In genomic region chr1:156767879-156768608, GRCh38 we compare ENCODE assay signal across 8 cellular contexts. TPM values are rescaled to one million over a fixed set of nuclear protein-coding genes. Genes with fewer than 3 reads are reported as not detected.
DNase-seq lines count a peak whose midpoint lies in the region; ATAC-seq and TF ChIP-seq lines count a peak whose summit lies in the region.

No MANE protein-coding gene starts in this region.

- H3K9me2 ChIP-seq in PC-9 (ENCODE audit: insufficient read depth): no peaks in the 10 kb centered on the region

- no peak overlapping the region for H3K4me3 Mint-ChIP-seq in CD4-positive, alpha-beta T cell

- POLR2A ChIA-PET in CD4-positive, alpha-beta T cell (lab: Charles Lee): interaction anchor here (0.6 to 4.2 kb wide), 21 partner anchors 11 to 790 kb away, joined by 3 to 169 read pairs (median 4); partner anchors contain the start of genes ARHGEF2, CRABP2, HDGF and ISG20L2
- POLR2A ChIA-PET in PC-9 (lab: Charles Lee; ENCODE audit: unreplicated experiment): interaction anchor here (0.6 to 0.9 kb wide), 4 partner anchors 39 to 229 kb away, joined by 3 to 6 read pairs (median 4); partner anchors contain the start of genes ISG20L2 and METTL25B

- peak in 5 of 10 experiments; percentile 8 to 39 (median 27) for DNase-seq in CD4-positive, alpha-beta T cell
- DNase-seq in PC-9 (no peak), coronary artery (ENCODE audit: low spot score) (peak; percentile 78), medulla oblongata (ENCODE audit: extremely low spot score) (peak; percentile 66)

- BruUV-seq in PC-9 (replicated peaks; lab: Mats Ljungman, UMichigan): TSS peak; percentile 42

- 2% methylated on average over 31 of the region's 31 CpGs for WGBS in thymus

- intact Hi-C loops in CD4-positive, alpha-beta T cell (cut with DNase I, micrococcal nuclease): loop anchor here (1.0 to 10.0 kb wide), 6 partner anchors 27 to 716 kb away; partner anchors contain the start of genes ISG20L2 (in 2 of the 2), METTL25B (in 2 of the 2), LAMTOR2 (in 1 of the 2) and MEF2D (in 1 of the 2)
- intact Hi-C loops in PC-9 (cut with micrococcal nuclease; ENCODE audit: unreplicated experiment): loop anchor here (1.0 to 5.0 kb wide), 4 partner anchors 17 to 76 kb away; partner anchors contain the start of genes HDGF, ISG20L2, METTL25B and MRPL24

- H3K27me3 Mint-ChIP-seq in CD4-positive, alpha-beta T cell: no peaks in the 10 kb centered on the region

- TF ChIP-seq CTCF in CD4-positive, alpha-beta T cell (IDR thresholded peaks at IDR 0.05): no peak
- TF ChIP-seq CTCF in PC-9 (conservative IDR thresholded peaks at IDR 0.05): no peak
- TF ChIP-seq CTCF in coronary artery (IDR thresholded peaks at IDR 0.05): no peak

- peaks cover 31% of the 10 kb centered on the region for H3K36me3 Mint-ChIP-seq in CD4-positive, alpha-beta T cell (ENCODE audit: low read depth)

- H3K9me3 Mint-ChIP-seq in CD4-positive, alpha-beta T cell: no peaks in the 10 kb centered on the region

- peaks cover 20% of the 10 kb centered on the region for H4K20me1 ChIP-seq in PC-9 (ENCODE audit: insufficient read depth)

- no peaks in the 10 kb centered on the region for H3K9me3 ChIP-seq in CD4-positive, alpha-beta T cell (ENCODE audit: control insufficient read depth, low read length)
- H3K9me3 ChIP-seq in PC-9 (ENCODE audit: insufficient read depth, low read depth) (no peaks in the 10 kb centered on the region), thymus (ENCODE audit: control insufficient read depth) (no peaks in the 10 kb centered on the region)

- H3K4me1 ChIP-seq in PC-9 (replicated peaks; ENCODE audit: insufficient read depth) (peaks cover 18% of the 10 kb centered on the region), thymus (ENCODE audit: control insufficient read depth, insufficient read depth, low read length) (peaks cover 16% of the 10 kb centered on the region)

- peaks cover 8% of the 10 kb centered on the region for H3F3A ChIP-seq in PC-9 (ENCODE audit: insufficient read depth, low read depth)

- peak overlapping the region; percentile 85; the same call in 1 of the 2 replicates for H2AFZ ChIP-seq in PC-9

- H3K4me3 ChIP-seq in PC-9 (peak overlapping the region; percentile 96), coronary artery (peak overlapping the region; percentile 92), thymus (ENCODE audit: low read length) (peak overlapping the region; percentile 83)

- no peak for ATAC-seq in CD4-positive, alpha-beta T cell (ENCODE audit: poor library complexity)
- ATAC-seq in GM21529 (IDR thresholded peaks at IDR 0.05; ENCODE audit: unreplicated experiment) (peak; percentile 4), HG03521 (IDR thresholded peaks at IDR 0.05; ENCODE audit: unreplicated experiment) (no peak), HG02610 (IDR thresholded peaks at IDR 0.05; ENCODE audit: unreplicated experiment) (no peak)

- no peak overlapping the region for H3K27ac Mint-ChIP-seq in CD4-positive, alpha-beta T cell

- peak overlapping the region; percentile 96 for H3K27ac ChIP-seq in CD4-positive, alpha-beta T cell (ENCODE audit: low read depth, low read length)
- H3K27ac ChIP-seq in PC-9 (peak overlapping the region; percentile 76), coronary artery (peak overlapping the region; percentile 89 to 91), thymus (ENCODE audit: low read depth) (peak overlapping the region; percentile 93)

- H3K36me3 ChIP-seq in PC-9 (ENCODE audit: low read depth): 0 out of 2 replicates have a peak, but pooled peaks cover 11% of the 10 kb centered on the region
- H3K36me3 ChIP-seq in thymus (ENCODE audit: control insufficient read depth, insufficient read depth): peaks cover 3% of the 10 kb centered on the region

- H3K4me1 Mint-ChIP-seq in CD4-positive, alpha-beta T cell (ENCODE audit: low read depth): peaks cover 45% of the 10 kb centered on the region

- peaks cover 63% of the 10 kb centered on the region for H3K79me2 ChIP-seq in PC-9 (ENCODE audit: low read depth)

- CTCF ChIA-PET in CD4-positive, alpha-beta T cell (lab: Charles Lee): interaction anchor here (0.9 to 5.6 kb wide), 10 partner anchors 16 to 123 kb away, joined by 3 to 54 read pairs (median 6); partner anchors contain the start of genes HDGF, ISG20L2, METTL25B and MRPL24
- CTCF ChIA-PET in PC-9 (lab: Charles Lee): interaction anchor here (0.5 to 1.0 kb wide), 3 partner anchors 42 to 146 kb away, joined by 3 to 5 read pairs (median 3); no protein-coding TSS in a partner anchor

- H3K4me2 ChIP-seq in PC-9: peak overlapping the region; percentile 90

- H3K27me3 ChIP-seq in CD4-positive, alpha-beta T cell (ENCODE audit: control insufficient read depth, insufficient read depth, low read length): no peaks in the 10 kb centered on the region
- no peaks in the 10 kb centered on the region for H3K27me3 ChIP-seq in PC-9 (ENCODE audit: insufficient read depth, low read depth)
- no peaks in the 10 kb centered on the region for H3K27me3 ChIP-seq in thymus (ENCODE audit: control insufficient read depth, insufficient read depth)

RNA-seq across cellular contexts. Expression of gene PRCC, which starts 0.7 kb away (rescaled TPM):
- total RNA-seq in CD4-positive, alpha-beta T cell: 10 to 100 TPM; 49.5 to 50.0 TPM
- 47.8 and 56.6 TPM in 2 replicates for total RNA-seq in PC-9 (2021)
- 72.9 TPM for polyA plus RNA-seq in thymus

RNA-seq across cellular contexts. Expression of gene HDGF, which starts 16.6 kb away (rescaled TPM):
- 10 to 100 TPM; 60.8 TPM for total RNA-seq in CD4-positive, alpha-beta T cell
- total RNA-seq in PC-9 (2021): 472 and 498 TPM in 2 replicates
- polyA plus RNA-seq in thymus: 116 TPM

RNA-seq across cellular contexts. Expression of gene MRPL24, which starts 27.2 kb away (rescaled TPM):
- total RNA-seq in CD4-positive, alpha-beta T cell: 10 to 100 TPM; 11.7 to 11.9 TPM
- 74.1 and 85.3 TPM in 2 replicates for total RNA-seq in PC-9 (2021)
- polyA plus RNA-seq in thymus: 59.0 TPM

RNA-seq across cellular contexts. Expression of gene ISG20L2, which starts 39.5 kb away (rescaled TPM):
- total RNA-seq in CD4-positive, alpha-beta T cell: 10 to 100 TPM; 44.2 to 50.9 TPM
- 25.4 and 33.2 TPM in 2 replicates for total RNA-seq in PC-9 (2021)
- 12.0 TPM for polyA plus RNA-seq in thymus

RNA-seq across cellular contexts. Expression of gene METTL25B, which starts 39.8 kb away (rescaled TPM):
- total RNA-seq in CD4-positive, alpha-beta T cell: 10 to 100 TPM; 10.6 to 12.0 TPM
- 51.0 and 77.7 TPM in 2 replicates for total RNA-seq in PC-9 (2021)
- 39.4 TPM for polyA plus RNA-seq in thymus

Comparison
In these comparisons a context has a peak if more than half of its experiments do, and no peak if none do; other contexts are left out.
1. DNase-seq: peak in coronary artery (single experiment) and medulla oblongata (single experiment); none in PC-9 (0 of 2).
2. Peak in every context shown above with its lines, with median percentiles within 50 percentile points of each other: H3K27ac ChIP-seq and H3K4me3 ChIP-seq.